In the genomic region with DNA sequence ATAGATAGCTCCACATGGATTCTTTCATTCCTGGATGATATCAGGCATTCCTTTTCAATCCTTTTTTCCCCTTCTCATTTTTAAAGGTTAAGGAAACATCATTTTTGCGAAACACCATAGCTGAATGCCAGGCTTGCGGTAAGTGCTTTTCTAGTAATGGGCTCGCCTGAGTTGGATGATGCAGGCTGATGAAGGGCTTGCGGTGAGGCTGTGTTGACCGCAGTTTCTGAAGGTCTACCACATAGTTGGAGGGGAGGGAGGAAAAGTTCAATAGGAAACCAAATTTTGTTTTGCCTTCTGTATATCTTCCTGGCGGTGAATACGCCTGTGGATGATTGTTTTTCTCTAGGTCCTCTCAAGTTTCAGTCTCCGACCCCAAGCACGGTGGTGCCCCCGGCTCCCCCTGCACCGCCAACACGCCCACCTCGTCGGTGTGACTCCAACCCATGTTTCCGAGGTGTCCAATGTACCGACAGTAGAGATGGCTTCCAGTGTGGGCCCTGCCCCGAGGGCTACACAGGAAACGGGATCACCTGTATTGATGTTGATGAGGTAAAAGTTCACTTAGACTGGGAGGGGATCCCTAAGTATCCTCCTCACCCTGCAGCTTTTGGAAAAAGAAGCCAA, we compare ENCODE assay signal across 22 cellular contexts. TPM values are rescaled to one million over a fixed set of nuclear protein-coding genes. Genes with fewer than 3 reads are reported as not detected.
"Had no signal": no experiment of that assay in that cellular context is flagged by ENCODE, and none has a peak within 500 bp of the region (broad histone marks: within the 10 kb centered on the region; RNA-seq: fewer than 3 reads in every experiment).

No MANE protein-coding gene starts in this region.

- DNase-seq: activated CD4-positive, alpha-beta T cell treated with anti-CD3 and anti-CD28 coated beads for 1 hour; activated CD4-positive, alpha-beta T cell treated with anti-CD3 and anti-CD28 coated beads, Interleukin-2, amount 50 U/mL, for 1 hour; activated CD8-positive, alpha-beta T cell treated with anti-CD3 and anti-CD28 coated beads, Interleukin-2, amount 10 ng/mL, durations not matched to agents 7 days and 5 days; activated naive CD4-positive, alpha-beta T cell treated with anti-CD3 and anti-CD28 coated beads for 36 hours; activated T-cell treated with anti-CD3 and anti-CD28 coated beads, Interleukin-2, amount 50 U/mL, for 24 hours; brain microvascular endothelial cell; central memory CD4-positive, alpha-beta T cell; foreskin fibroblast; left colon; mesenchymal stem cell; nephron progenitor cell; nucleus accumbens; posterior cingulate gyrus; spleen; stimulated activated CD4-positive, alpha-beta T cell treated with anti-CD3 and anti-CD28 coated beads, Interleukin-4, amount 100 ng/mL, for 1 hour; stimulated activated naive CD8-positive, alpha-beta T cell treated with anti-CD3 and anti-CD28 coated beads, Interleukin-15, Interleukin-2, amounts not matched to agents 100 U/mL and 50 U/mL, for 24 hours; substantia nigra; T-cell; T-helper 9 cell; thyroid gland; upper lobe of right lung had no signal

- H3K27me3 Mint-ChIP-seq: activated T-cell treated with anti-CD3 and anti-CD28 coated beads, Interleukin-2, amount 50 U/mL, for 24 hours; T-cell had no signal

- H3K27me3 ChIP-seq: ascending aorta, brain microvascular endothelial cell, spleen, thyroid gland, upper lobe of right lung had no signal

- H3K27ac ChIP-seq: ascending aorta, brain microvascular endothelial cell, spleen, thyroid gland, upper lobe of right lung had no signal

- H3K4me3 Mint-ChIP-seq: activated CD8-positive, alpha-beta T cell treated with anti-CD3 and anti-CD28 coated beads, Interleukin-2, amount 10 ng/mL, durations not matched to agents 7 days and 5 days; activated naive CD4-positive, alpha-beta T cell treated with anti-CD3 and anti-CD28 coated beads for 36 hours; activated T-cell treated with anti-CD3 and anti-CD28 coated beads, Interleukin-2, amount 50 U/mL, for 24 hours; nephron progenitor cell; T-cell had no signal

- H3K9me3 Mint-ChIP-seq: activated naive CD4-positive, alpha-beta T cell treated with anti-CD3 and anti-CD28 coated beads for 36 hours; activated T-cell treated with anti-CD3 and anti-CD28 coated beads, Interleukin-2, amount 50 U/mL, for 24 hours; nephron progenitor cell; T-cell had no signal

- H3K4me3 ChIP-seq: ascending aorta, spleen, thyroid gland, upper lobe of right lung had no signal

- ATAC-seq: activated CD8-positive, alpha-beta T cell treated with anti-CD3 and anti-CD28 coated beads, Interleukin-2, amount 10 ng/mL, durations not matched to agents 7 days and 5 days; left colon; stimulated activated naive CD8-positive, alpha-beta T cell treated with anti-CD3 and anti-CD28 coated beads, Interleukin-15, Interleukin-2, amounts not matched to agents 100 U/mL and 50 U/mL, for 24 hours; T-cell; upper lobe of right lung had no signal

- H3K4me1 Mint-ChIP-seq: nephron progenitor cell had no signal

- H3K27ac Mint-ChIP-seq: activated CD8-positive, alpha-beta T cell treated with anti-CD3 and anti-CD28 coated beads, Interleukin-2, amount 10 ng/mL, durations not matched to agents 7 days and 5 days; activated naive CD4-positive, alpha-beta T cell treated with anti-CD3 and anti-CD28 coated beads for 36 hours; activated T-cell treated with anti-CD3 and anti-CD28 coated beads, Interleukin-2, amount 50 U/mL, for 24 hours; nephron progenitor cell; T-cell had no signal

RNA-seq across cellular contexts. Expression of gene THBS4, which starts 24.3 kb away (rescaled TPM):
- total RNA-seq: ascending aorta had no signal
